ENCODE assay signal across 14 cellular contexts in genomic region chr3:122773856-122774535, GRCh38. TPM values are rescaled to one million over a fixed set of nuclear protein-coding genes. Genes with fewer than 3 reads are reported as not detected.
DNase-seq lines count a peak whose midpoint lies in the region; ATAC-seq, FAIRE-seq and TF ChIP-seq lines count a peak whose summit lies in the region.
"Had no signal": no experiment of that assay in that cellular context is flagged by ENCODE, and none has a peak within 500 bp of the region (broad histone marks: within the 10 kb centered on the region; RNA-seq: fewer than 3 reads in every experiment).

No MANE protein-coding gene starts in this region.

- peaks cover 15% of the 10 kb centered on the region; the same call in 1 of the 2 replicates for H3K79me2 ChIP-seq in Karpas-422 (ENCODE audit: low read length)

- no peak for FAIRE-seq in kidney (lab: Jason Lieb, UNC)

- H3K4me3 ChIP-seq in Karpas-422 (ENCODE audit: low read length) (no peak overlapping the region), neutrophil (ENCODE audit: low read depth in 1 of 2, low read length in 1 of 2) (no peak overlapping the region), kidney (ENCODE audit: low read length in 2 of 2) (no peak overlapping the region)

- H3K4me1 ChIP-seq in Karpas-422 (ENCODE audit: low read length) (peaks cover 22% of the 10 kb centered on the region), neutrophil (ENCODE audit: control insufficient read depth in 1 of 2, insufficient read depth in 1 of 2, low read depth in 1 of 2, low read length in 1 of 2) (peaks cover 38 to 44% of the 10 kb centered on the region in 2 experiments), kidney (ENCODE audit: control insufficient read depth in 1 of 2, insufficient read depth in 1 of 2, low read depth in 1 of 2, low read length in 2 of 2) (no peaks in the 10 kb centered on the region)

- H3K27me3 ChIP-seq in Karpas-422 (ENCODE audit: low read length) (no peaks in the 10 kb centered on the region), neutrophil (no peaks in the 10 kb centered on the region)

- in situ Hi-C loops in G401 (cut with HindIII; ENCODE audit: low sequenced_read_pairs) = no loop called here

- intact Hi-C loops in kidney (cut with DNase I) (no loop called here), head of caudate nucleus (cut with DNase I) (no loop called here)

- H3K36me3 ChIP-seq in Karpas-422 (ENCODE audit: insufficient read depth, low read length) = peaks cover 4% of the 10 kb centered on the region; the same call in 1 of the 2 replicates
- peaks cover 8% of the 10 kb centered on the region for H3K36me3 ChIP-seq in neutrophil
- no peaks in the 10 kb centered on the region for H3K36me3 ChIP-seq in kidney (ENCODE audit: control insufficient read depth in 1 of 2, insufficient read depth in 2 of 2, low read length in 2 of 2)

- peak overlapping the region; percentile 40; the same call in 1 of the 2 replicates for H3K9ac ChIP-seq in Karpas-422 (ENCODE audit: low read length)
- no peak overlapping the region for H3K9ac ChIP-seq in kidney (ENCODE audit: low read length in 2 of 2)

- TF ChIP-seq CTCF in neutrophil (IDR thresholded peaks at IDR 0.05) (no peak), kidney (IDR thresholded peaks at IDR 0.05; ENCODE audit: borderline replicate concordance, extremely low read depth, insufficient read depth) (no peak)

- no peak overlapping the region for H2AFZ ChIP-seq in Karpas-422 (ENCODE audit: low read length)

- H3K9me3 ChIP-seq in Karpas-422 (ENCODE audit: low read length) (no peaks in the 10 kb centered on the region), neutrophil (no peaks in the 10 kb centered on the region), kidney (ENCODE audit: control insufficient read depth in 1 of 2, low read length in 2 of 2) (no peaks in the 10 kb centered on the region)

- H3K27ac ChIP-seq in Karpas-422 (ENCODE audit: low read length) (peak overlapping the region; percentile 76), neutrophil (peak overlapping the region; percentile 81), kidney (ENCODE audit: low read depth in 2 of 2, low read length in 2 of 2) (no peak overlapping the region)

- DNase-seq in Karpas-422 (peak; percentile 69), kidney (no peak), head of caudate nucleus (no peak), G401 (ENCODE audit: low spot score) (no peak)
- DNase-seq: activated T-cell treated with anti-CD3 and anti-CD28 coated beads for 4 hours; amygdala; CD8-positive, alpha-beta T cell; occipital lobe; SHP77 had no signal

- TF ChIP-seq POLR2A in GM18505 (IDR thresholded peaks at IDR 0.05; ENCODE audit: borderline replicate concordance, extremely low read depth, insufficient read depth, insufficient read length) = no peak

- no peaks in the 10 kb centered on the region for H3K9me2 ChIP-seq in Karpas-422 (replicated peaks; ENCODE audit: insufficient read depth, low read length)

- no peaks in the 10 kb centered on the region for H4K20me1 ChIP-seq in Karpas-422 (ENCODE audit: insufficient read depth, low read depth, low read length)

- peak overlapping the region; percentile 42 for H3K4me2 ChIP-seq in Karpas-422 (ENCODE audit: low read depth, low read length, poor library complexity, severe bottlenecking)

- peak; percentile 52 for ATAC-seq in GM18505 (IDR thresholded peaks at IDR 0.05; ENCODE audit: unreplicated experiment)
- peak; percentile 68 for ATAC-seq in GM21723 (IDR thresholded peaks at IDR 0.05; ENCODE audit: unreplicated experiment)
- ATAC-seq in HG02840 (IDR thresholded peaks at IDR 0.05; ENCODE audit: low FRiP score, unreplicated experiment) = no peak
- ATAC-seq: CD8-positive, alpha-beta T cell; stimulated activated effector memory CD8-positive, alpha-beta T cell treated with anti-CD3 and anti-CD28 coated beads, Interleukin-12 subunit alpha, Interleukin-12 subunit beta, amount 100 ng/mL, for 72 hours had no signal

RNA-seq across cellular contexts. Expression of gene HSPBAP1, which starts 19.6 kb away (rescaled TPM):
- 16.4 and 28.2 TPM in 2 replicates for total RNA-seq in Karpas-422 (2014; rRNA removed; shearing (Covaris generic); ENCODE audit: low replicate concordance)
- 12.5 TPM for total RNA-seq in kidney
- 8.3 TPM for polyA plus RNA-seq in kidney (ENCODE audit: insufficient read depth, low read depth, low replicate concordance)
- total RNA-seq in G401 (2014; rRNA removed; shearing (Covaris generic)) = 5.7 and 12.3 TPM in 2 replicates

RNA-seq across cellular contexts. Expression of gene SLC49A4, which starts 20.9 kb away (rescaled TPM):
- 6.3 and 6.4 TPM in 2 replicates for total RNA-seq in Karpas-422 (2014; rRNA removed; shearing (Covaris generic); ENCODE audit: low replicate concordance)
- 21.7 TPM for total RNA-seq in kidney
- polyA plus RNA-seq in kidney (ENCODE audit: insufficient read depth, low read depth, low replicate concordance) = 10.4 TPM
- total RNA-seq in G401 (2014; rRNA removed; shearing (Covaris generic)) = 17.9 and 18.2 TPM in 2 replicates

Comparison
In these comparisons a context has a peak if more than half of its experiments do, and no peak if none do; other contexts are left out.
1. H3K27ac ChIP-seq: peak in Karpas-422 (single experiment) and neutrophil (single experiment); none in kidney (0 of 2).